8 cellular contexts compared by ENCODE assay signal in genomic region chr1:169110265-169110664, GRCh38. TPM values are rescaled to one million over a fixed set of nuclear protein-coding genes. Genes with fewer than 3 reads are reported as not detected.
DNase-seq lines count a peak whose midpoint lies in the region; ATAC-seq and TF ChIP-seq lines count a peak whose summit lies in the region.

No MANE protein-coding gene starts in this region.

- H3K9me2 ChIP-seq in Loucy (replicated peaks; ENCODE audit: low read depth, low read length) = no peaks in the 10 kb centered on the region

- H3K36me3 ChIP-seq in Loucy (ENCODE audit: insufficient read depth, low read length) = no peaks in the 10 kb centered on the region; the same call in 1 of the 2 replicates

- H3K4me1 Mint-ChIP-seq in nephron = peaks cover 41% of the 10 kb centered on the region
- H3K4me1 Mint-ChIP-seq in activated CD8-positive, alpha-beta T cell treated with anti-CD3 and anti-CD28 coated beads for 36 hours (ENCODE audit: low read depth) = peaks cover 33% of the 10 kb centered on the region

- H3K4me1 ChIP-seq in Loucy (ENCODE audit: insufficient read depth, low read length, poor library complexity, severe bottlenecking) = peaks cover 44% of the 10 kb centered on the region

- H3K4me3 ChIP-seq in AG04449 (ENCODE audit: low read depth, low read length) (peak overlapping the region; percentile 10; the same call in 1 of the 2 replicates), Loucy (ENCODE audit: low read length, poor library complexity, severe bottlenecking) (peak overlapping the region; percentile 85), dorsolateral prefrontal cortex (peak overlapping the region; percentile 71 to 99 (median 91))

- H3K27ac Mint-ChIP-seq in nephron = peak overlapping the region; percentile 57 to 89 (median 68)
- no peak overlapping the region for H3K27ac Mint-ChIP-seq in activated CD8-positive, alpha-beta T cell treated with anti-CD3 and anti-CD28 coated beads for 36 hours

- ATAC-seq in HG03469 (IDR thresholded peaks at IDR 0.05; ENCODE audit: unreplicated experiment) = no peak
- ATAC-seq in activated CD8-positive, alpha-beta T cell treated with anti-CD3 and anti-CD28 coated beads for 36 hours = no peak

- no peak for TF ChIP-seq CTCF in AG04449 (IDR thresholded peaks at IDR 0.05; ENCODE audit: insufficient read depth, low read length, missing control alignments)
- TF ChIP-seq CTCF in Loucy (conservative IDR thresholded peaks at IDR 0.05; ENCODE audit: low read length) = no peak
- no peak for TF ChIP-seq CTCF in dorsolateral prefrontal cortex (IDR thresholded peaks at IDR 0.05 in 54 of 56, conservative IDR thresholded peaks at IDR 0.05 in 2 of 56; ENCODE audit: low read depth in 1 of 56, partially characterized antibody in 56 of 56)
- no peak for TF ChIP-seq CTCF in nephron (IDR thresholded peaks at IDR 0.05; ENCODE audit: unreplicated experiment in 3 of 3)
- TF ChIP-seq CTCF in activated CD8-positive, alpha-beta T cell treated with anti-CD3 and anti-CD28 coated beads for 36 hours (IDR thresholded peaks at IDR 0.05) = no peak

- H3K27me3 ChIP-seq in Loucy (ENCODE audit: insufficient read depth, low read length, poor library complexity, severe bottlenecking) (no peaks in the 10 kb centered on the region), dorsolateral prefrontal cortex (no peaks in the 10 kb centered on the region)

- POLR2A ChIA-PET in AG04449 (lab: Yijun Ruan, JAX) = no interaction called here
- POLR2A ChIA-PET in activated CD8-positive, alpha-beta T cell treated with anti-CD3 and anti-CD28 coated beads for 36 hours (lab: Charles Lee) = no interaction called here

- peak overlapping the region; percentile 43; the same call in 1 of the 2 replicates for H2AFZ ChIP-seq in Loucy (ENCODE audit: low read length)

- H3K4me2 ChIP-seq in Loucy (ENCODE audit: low read depth, low read length, poor library complexity, severe bottlenecking) = peak overlapping the region; percentile 94

- DNase-seq in AG04449 (ENCODE audit: low read depth, low spot score) (no peak), dorsolateral prefrontal cortex (no peak), NCI-H446 treated with DMSO at 0.1 percent for 48 hours (lab: John Stamatoyannopoulos, UW) (no peak), T-helper 9 cell (no peak)
- DNase-seq in activated CD8-positive, alpha-beta T cell treated with anti-CD3 and anti-CD28 coated beads for 36 hours = no peak

- H3K79me2 ChIP-seq in Loucy (ENCODE audit: insufficient read depth, low read length) = peaks cover 33% of the 10 kb centered on the region

- H3K4me3 Mint-ChIP-seq in nephron = peak overlapping the region; percentile 85 to 90 (median 86)
- no peak overlapping the region for H3K4me3 Mint-ChIP-seq in activated CD8-positive, alpha-beta T cell treated with anti-CD3 and anti-CD28 coated beads for 36 hours

- peak overlapping the region; percentile 52 for H3K9ac ChIP-seq in Loucy (ENCODE audit: low read depth, low read length, poor library complexity, severe bottlenecking)

- no peaks in the 10 kb centered on the region for H3K9me3 Mint-ChIP-seq in nephron
- no peaks in the 10 kb centered on the region for H3K9me3 Mint-ChIP-seq in activated CD8-positive, alpha-beta T cell treated with anti-CD3 and anti-CD28 coated beads for 36 hours

- H3K27ac ChIP-seq in dorsolateral prefrontal cortex = peak overlapping the region; percentile 77 to 99 (median 97)

- H3K27me3 Mint-ChIP-seq in nephron (ENCODE audit: low read depth) = peaks cover 9% of the 10 kb centered on the region
- peaks cover 2% of the 10 kb centered on the region for H3K27me3 Mint-ChIP-seq in activated CD8-positive, alpha-beta T cell treated with anti-CD3 and anti-CD28 coated beads for 36 hours

- H3F3A ChIP-seq in Loucy (ENCODE audit: low read depth) = no peaks in the 10 kb centered on the region

- CTCF ChIA-PET in AG04449 (lab: Yijun Ruan, JAX) = interaction anchor here (0.8 to 3.2 kb wide), 5 partner anchors 9 to 507 kb away, joined by 3 to 16 read pairs (median 3); no protein-coding TSS in a partner anchor
- CTCF ChIA-PET in activated CD8-positive, alpha-beta T cell treated with anti-CD3 and anti-CD28 coated beads for 36 hours (lab: Charles Lee) = interaction anchor here (1.1 to 1.6 kb wide), 3 partner anchors 9 to 639 kb away, joined by 3 read pairs; no protein-coding TSS in a partner anchor

- peaks cover 45% of the 10 kb centered on the region for H3K36me3 Mint-ChIP-seq in nephron (ENCODE audit: low read depth)
- H3K36me3 Mint-ChIP-seq in activated CD8-positive, alpha-beta T cell treated with anti-CD3 and anti-CD28 coated beads for 36 hours (ENCODE audit: low read depth) = peaks cover 4% of the 10 kb centered on the region

- H3K9me3 ChIP-seq in Loucy (ENCODE audit: insufficient read depth, low read depth, low read length) = no peaks in the 10 kb centered on the region

- peaks cover 16% of the 10 kb centered on the region for H4K20me1 ChIP-seq in Loucy (ENCODE audit: insufficient read depth, low read length, poor library complexity, severe bottlenecking)

- intact Hi-C loops in dorsolateral prefrontal cortex (cut with DNase I) = loop anchor here in 1 of 2 donors (10.0 kb wide), 1 partner anchor 235 kb away; no protein-coding TSS in a partner anchor
- intact Hi-C loops in activated CD8-positive, alpha-beta T cell treated with anti-CD3 and anti-CD28 coated beads for 36 hours (cut with micrococcal nuclease) = no loop called here

RNA-seq across cellular contexts. Expression of gene ATP1B1, which starts 3.8 kb away (rescaled TPM):
- total RNA-seq in dorsolateral prefrontal cortex = 1,000 to 10,000 TPM in 2 of 120 experiments, 100 to 1,000 TPM in 118; 155 to 1,070 (median 769) TPM
- 1 to 10 TPM; 3.1 to 3.7 TPM for total RNA-seq in activated CD8-positive, alpha-beta T cell treated with anti-CD3 and anti-CD28 coated beads for 36 hours

Comparison
In these comparisons a context has a peak if more than half of its experiments do, and no peak if none do; other contexts are left out.
1. H3K4me3 ChIP-seq: peak in every context shown above with its lines; median percentile 91 in dorsolateral prefrontal cortex; 85 in Loucy; 10 in AG04449.
2. RNA of gene ATP1B1, which starts 3.8 kb away (total RNA-seq): 155 to 1,070 TPM in dorsolateral prefrontal cortex; 3.1 to 3.7 TPM in activated CD8-positive, alpha-beta T cell treated with anti-CD3 and anti-CD28 coated beads for 36 hours; every median in the first group is over 10 times any median in the second.